In the genomic region with DNA sequence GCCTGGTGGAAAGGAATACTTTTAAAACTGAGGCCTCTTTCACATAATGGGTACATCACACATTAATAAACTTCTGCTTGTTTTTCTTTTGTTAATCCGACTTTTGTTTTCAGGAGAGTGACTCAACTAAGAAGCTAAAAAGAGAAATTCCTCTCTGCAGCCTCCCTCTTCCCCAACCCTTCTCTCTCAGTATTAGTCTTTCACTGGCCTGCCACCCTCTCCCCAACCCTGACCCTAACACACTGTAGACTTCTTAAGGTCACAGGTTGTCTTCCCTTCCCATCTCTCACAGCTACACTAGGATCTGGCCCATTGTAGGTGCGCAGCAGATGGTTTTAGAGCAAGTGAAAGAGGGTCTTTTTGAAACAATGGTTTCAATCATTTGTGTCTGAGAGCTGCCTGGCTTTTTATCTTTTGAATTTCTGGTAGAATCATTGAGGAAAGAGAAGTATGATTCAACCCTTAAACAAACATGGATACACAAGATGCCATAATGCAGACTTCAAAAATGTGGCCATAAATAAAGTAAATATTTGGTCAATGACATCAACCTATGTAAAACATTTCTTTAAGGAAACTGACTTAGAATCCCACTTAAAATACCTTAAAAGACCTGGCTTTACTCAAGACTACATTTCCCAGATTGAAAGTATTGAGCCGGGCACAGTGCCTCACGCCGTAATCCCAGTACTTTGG, we compare ENCODE assay signal across 1 cellular context.
A peak's percentile ranks its signal among the peaks of the same experiment; 100 is the strongest.
TF ChIP-seq lines count a peak whose summit lies in the region.

No MANE protein-coding gene starts in this region.

TF ChIP-seq in endothelial cell of umbilical vein, 7 proteins besides CTCF, POLR2A, EP300 and RAD21:
- peak; percentile 52 for TF ChIP-seq FOS (IDR thresholded peaks at IDR 0.05; ENCODE audit: borderline replicate concordance, insufficient read depth, low read length)
- TF ChIP-seq, protein P1, sequence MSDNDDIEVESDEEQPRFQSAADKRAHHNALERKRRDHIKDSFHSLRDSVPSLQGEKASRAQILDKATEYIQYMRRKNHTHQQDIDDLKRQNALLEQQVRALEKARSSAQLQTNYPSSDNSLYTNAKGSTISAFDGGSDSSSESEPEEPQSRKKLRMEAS (IDR thresholded peaks at IDR 0.05; ENCODE audit: insufficient read depth, insufficient read length): no peak
- TF ChIP-seq POLR2AphosphoS5 (IDR thresholded peaks at IDR 0.05; ENCODE audit: insufficient read depth, low read depth, low read length): no peak
- TF ChIP-seq MYC (IDR thresholded peaks at IDR 0.05; ENCODE audit: low read depth, low read length): no peak
- TF ChIP-seq JUN (IDR thresholded peaks at IDR 0.05; ENCODE audit: borderline replicate concordance, insufficient read depth, insufficient read length, low read depth): peak; percentile 56
- peak; percentile 26 for TF ChIP-seq GATA2 (IDR thresholded peaks at IDR 0.05; ENCODE audit: insufficient read depth, insufficient read length, low read depth, low read length)
- TF ChIP-seq EZH2 (IDR thresholded peaks at IDR 0.05; ENCODE audit: borderline replicate concordance, low read depth, low read length, severe bottlenecking): no peak
